Comparison of ENCODE assay signal across 1 cellular context in the genomic region with DNA sequence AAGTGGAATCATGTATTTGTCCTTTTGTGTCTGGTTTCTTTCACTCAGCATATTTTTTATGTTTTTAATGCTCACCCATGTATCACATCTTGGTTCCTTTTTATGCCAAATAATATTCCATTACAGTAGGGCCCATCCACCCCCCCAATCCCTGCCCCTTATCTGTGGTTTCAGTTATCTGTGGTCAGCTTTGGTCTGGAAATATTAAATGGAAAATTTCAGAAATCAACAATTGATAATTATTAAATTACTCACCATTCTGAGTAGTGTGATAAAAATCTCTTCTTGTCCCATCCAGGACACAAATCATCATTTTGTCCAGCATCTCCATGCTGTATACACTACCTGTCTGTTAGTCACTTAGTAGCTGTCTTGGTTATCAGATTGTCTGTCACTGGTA.
TF ChIP-seq lines count a peak whose summit lies in the region.

No MANE protein-coding gene starts in this region.

TF ChIP-seq in IMR-90, 13 proteins besides CTCF, POLR2A, EP300 and RAD21:
- TF ChIP-seq MXI1 (IDR thresholded peaks at IDR 0.05; ENCODE audit: borderline replicate concordance, low read depth, low read length), result no peak
- TF ChIP-seq FOS (IDR thresholded peaks at IDR 0.05; ENCODE audit: low read depth, low read length), result no peak
- TF ChIP-seq, protein P1, sequence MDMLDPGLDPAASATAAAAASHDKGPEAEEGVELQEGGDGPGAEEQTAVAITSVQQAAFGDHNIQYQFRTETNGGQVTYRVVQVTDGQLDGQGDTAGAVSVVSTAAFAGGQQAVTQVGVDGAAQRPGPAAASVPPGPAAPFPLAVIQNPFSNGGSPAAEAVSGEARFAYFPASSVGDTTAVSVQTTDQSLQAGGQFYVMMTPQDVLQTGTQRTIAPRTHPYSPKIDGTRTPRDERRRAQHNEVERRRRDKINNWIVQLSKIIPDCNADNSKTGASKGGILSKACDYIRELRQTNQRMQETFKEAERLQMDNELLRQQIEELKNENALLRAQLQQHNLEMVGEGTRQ (IDR thresholded peaks at IDR 0.05; ENCODE audit: low read depth, low read length), result no peak
- no peak for TF ChIP-seq CHD1 (IDR thresholded peaks at IDR 0.05; ENCODE audit: low read depth, low read length)
- TF ChIP-seq CEBPB (IDR thresholded peaks at IDR 0.05; ENCODE audit: low read depth, low read length), result no peak
- no peak for TF ChIP-seq SMC3 (IDR thresholded peaks at IDR 0.05; ENCODE audit: low read depth, low read length)
- no peak for TF ChIP-seq MAFK (IDR thresholded peaks at IDR 0.05; ENCODE audit: low read depth, low read length)
- TF ChIP-seq NFE2L2 (IDR thresholded peaks at IDR 0.05; ENCODE audit: low read depth, low read length), result no peak
- no peak for TF ChIP-seq RFX5 (IDR thresholded peaks at IDR 0.05; ENCODE audit: low read depth, low read length)
